10 cellular contexts compared by ENCODE assay signal in the genomic region with DNA sequence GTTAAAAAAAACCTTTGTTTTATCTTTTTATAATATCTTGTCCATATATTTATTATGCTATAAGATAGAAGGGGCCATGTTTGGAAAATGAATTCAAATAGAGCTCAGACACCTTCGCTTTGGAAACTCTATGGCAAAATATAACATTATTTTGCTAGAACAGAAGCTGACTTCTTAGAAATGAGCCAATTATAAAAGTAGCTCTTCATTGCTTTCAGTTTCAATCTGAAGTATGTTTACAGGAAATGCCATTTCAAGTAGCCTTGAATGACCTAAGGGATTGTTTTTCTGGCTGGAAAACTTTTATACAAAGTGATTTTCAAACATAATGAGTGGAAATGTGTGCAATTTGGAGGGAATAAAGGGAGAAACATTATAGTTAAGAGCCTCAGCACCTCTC. TPM values are rescaled to one million over a fixed set of nuclear protein-coding genes. Genes with fewer than 3 reads are reported as not detected.
DNase-seq lines count a peak whose midpoint lies in the region; ATAC-seq, FAIRE-seq and TF ChIP-seq lines count a peak whose summit lies in the region.
"Had no signal": no experiment of that assay in that cellular context is flagged by ENCODE, and none has a peak within 500 bp of the region (broad histone marks: within the 10 kb centered on the region; RNA-seq: fewer than 3 reads in every experiment).

No MANE protein-coding gene starts in this region.

- no peak for TF ChIP-seq CTCF in RWPE2 (IDR thresholded peaks at IDR 0.05; ENCODE audit: poor library complexity, severe bottlenecking)
- TF ChIP-seq CTCF in ovary (IDR thresholded peaks at IDR 0.05), result no peak

- H3K9me3 ChIP-seq in RWPE2 (ENCODE audit: severe bottlenecking) (no peaks in the 10 kb centered on the region), aorta (ENCODE audit: control insufficient read depth, low read length) (peaks cover 1% of the 10 kb centered on the region), ovary (no peaks in the 10 kb centered on the region)
- H3K9me3 ChIP-seq: SJSA1 had no signal

- no peak for DNase-seq in RWPE2 (ENCODE audit: low spot score)
- no peak for DNase-seq in left cardiac atrium
- DNase-seq in aorta, result no peak
- DNase-seq in amniotic stem cell (lab: John Stamatoyannopoulos, UW), result no peak
- no peak for DNase-seq in ovary
- no peak for DNase-seq in HTR-8/SVneo (ENCODE audit: insufficient read length, low spot score)

- 60 to 62% methylated on average over 1 of the region's 1 CpG for WGBS in aorta, 2 donors
- 0 to 10% (median 0%) methylated on average over 1 of the region's 1 CpG for WGBS in ovary, 3 donors

- H3K36me3 ChIP-seq in RWPE2 (ENCODE audit: low read depth) (no peaks in the 10 kb centered on the region), aorta (ENCODE audit: control insufficient read depth in 1 of 2, insufficient read depth in 2 of 2, low read length in 1 of 2) (no peaks in the 10 kb centered on the region), ovary (no peaks in the 10 kb centered on the region)
- H3K36me3 ChIP-seq: SJSA1 had no signal

- no peaks in the 10 kb centered on the region for H3K27me3 ChIP-seq in RWPE2 (ENCODE audit: insufficient read depth, poor library complexity, severe bottlenecking)
- no peaks in the 10 kb centered on the region for H3K27me3 ChIP-seq in aorta (ENCODE audit: control insufficient read depth in 1 of 2, insufficient read depth in 2 of 2, low read length in 1 of 2)
- no peaks in the 10 kb centered on the region for H3K27me3 ChIP-seq in ovary
- H3K27me3 ChIP-seq: SJSA1 had no signal

- peak; percentile 79 for ATAC-seq in GM18520 (IDR thresholded peaks at IDR 0.05; ENCODE audit: unreplicated experiment)
- ATAC-seq in HG02610 (IDR thresholded peaks at IDR 0.05; ENCODE audit: unreplicated experiment), result peak; percentile 73
- peak; percentile 35; the same call in 1 of the 3 replicates for ATAC-seq in RWPE2 (ENCODE audit: low read depth)
- peak; percentile 44 to 47 for ATAC-seq in left cardiac atrium
- ATAC-seq in aorta (ENCODE audit: low FRiP score), result peak; percentile 46

- peaks cover 33% of the 10 kb centered on the region for H3K4me1 ChIP-seq in RWPE2 (ENCODE audit: insufficient read depth, poor library complexity, severe bottlenecking)
- peaks cover 1 to 3% of the 10 kb centered on the region in 2 donors for H3K4me1 ChIP-seq in aorta (ENCODE audit: control insufficient read depth in 1 of 2, insufficient read depth in 2 of 2, low read length in 2 of 2)
- peaks cover 7% of the 10 kb centered on the region for H3K4me1 ChIP-seq in ovary (ENCODE audit: insufficient read depth)

- no peak for FAIRE-seq in HTR-8/SVneo (lab: Jason Lieb, UNC)

- TF ChIP-seq POLR2A in ovary (IDR thresholded peaks at IDR 0.05), result no peak

- no peak overlapping the region for H3K4me3 ChIP-seq in RWPE2 (ENCODE audit: severe bottlenecking)
- no peak overlapping the region for H3K4me3 ChIP-seq in aorta (ENCODE audit: low read length in 2 of 2)
- H3K4me3 ChIP-seq in ovary, result no peak overlapping the region
- H3K4me3 ChIP-seq: SJSA1 had no signal

- H3K27ac ChIP-seq in RWPE2 (ENCODE audit: poor library complexity, severe bottlenecking), result peak overlapping the region; percentile 51
- no peak overlapping the region for H3K27ac ChIP-seq in aorta (ENCODE audit: low read depth in 1 of 2, low read length in 2 of 2)
- peak overlapping the region in 1 of 2 donors; percentile 55 for H3K27ac ChIP-seq in ovary
- H3K27ac ChIP-seq: SJSA1 had no signal

- no peak for TF ChIP-seq EP300 in ovary (IDR thresholded peaks at IDR 0.05)

- intact Hi-C loops in left cardiac atrium (cut with DNase I), result no loop called here
- intact Hi-C loops in aorta (cut with DNase I), result no loop called here
- intact Hi-C loops in ovary (cut with DNase I), result no loop called here

RNA-seq across cellular contexts. Expression of gene GBP5, which starts 37.8 kb away (rescaled TPM):
- 1 to 10 TPM; 1.3 to 1.7 TPM for total RNA-seq in left cardiac atrium
- 1 to 10 TPM; 3.7 to 7.9 TPM for total RNA-seq in aorta
- 1 to 10 TPM in 1 of 2 donors, under 1 TPM in 1; 0.20 to 1.0 TPM for polyA plus RNA-seq in aorta
- total RNA-seq in ovary, result 1 to 10 TPM; 1.0 to 3.2 (median 1.4) TPM
- polyA plus RNA-seq in ovary, result 1 to 10 TPM in 1 of 2 donors, under 1 TPM in 1; 0.77 to 8.6 TPM
- polyA plus RNA-seq: neural cell had no signal

RNA-seq across cellular contexts. Expression of gene GBP6, which starts 53.4 kb away (rescaled TPM):
- total RNA-seq in left cardiac atrium, result under 1 TPM in 1 of 2 donors, not detected in 1; 0.08 TPM
- total RNA-seq in aorta, result not detected
- under 1 TPM; 0.13 TPM for polyA plus RNA-seq in aorta
- under 1 TPM in 6 of 7 donors, not detected in 1; 0.18 to 0.77 (median 0.34) TPM for total RNA-seq in ovary
- polyA plus RNA-seq in ovary, result under 1 TPM; 0.18 to 0.50 TPM
- total RNA-seq: SJSA1 had no signal
- polyA plus RNA-seq: neural cell had no signal
